In genomic region chr10:102619281-102619981, GRCh38 we compare ENCODE assay signal across 19 cellular contexts. TPM values are rescaled to one million over a fixed set of nuclear protein-coding genes. Genes with fewer than 3 reads are reported as not detected.
DNase-seq lines count a peak whose midpoint lies in the region; ATAC-seq and TF ChIP-seq lines count a peak whose summit lies in the region.
"Had no signal": no experiment of that assay in that cellular context is flagged by ENCODE, and none has a peak within 500 bp of the region (broad histone marks: within the 10 kb centered on the region; RNA-seq: fewer than 3 reads in every experiment).

No MANE protein-coding gene starts in this region.

- intact Hi-C loops in stomach (cut with DNase I; ENCODE audit: low total_unique reads): no loop called here
- intact Hi-C loops in uterus (cut with DNase I; ENCODE audit: low total_unique reads): no loop called here

- no peaks in the 10 kb centered on the region for H3K27me3 Mint-ChIP-seq in nephron (ENCODE audit: low read depth)
- H3K27me3 Mint-ChIP-seq: progenitor cell of endocrine pancreas, T-cell had no signal

- TF ChIP-seq EP300 in gastroesophageal sphincter (IDR thresholded peaks at IDR 0.05) (no peak), stomach (IDR thresholded peaks at IDR 0.05) (no peak)

- peak overlapping the region; percentile 10 for H3K9ac ChIP-seq in NT2/D1 (ENCODE audit: insufficient read length, low read depth)

- H3K4me1 ChIP-seq in NT2/D1 (ENCODE audit: insufficient read depth, insufficient read length) (peaks cover 16% of the 10 kb centered on the region), gastroesophageal sphincter (peaks cover 0 to 87% (median 59%) of the 10 kb centered on the region in 3 donors), stomach (peaks cover 40 to 66% (median 51%) of the 10 kb centered on the region in 4 donors), uterus (no peaks in the 10 kb centered on the region)

- no peaks in the 10 kb centered on the region for H3K9me3 Mint-ChIP-seq in nephron
- H3K9me3 Mint-ChIP-seq: T-cell had no signal

- H3K36me3 ChIP-seq in NT2/D1 (ENCODE audit: insufficient read depth, insufficient read length, low read length) (peaks cover 34% of the 10 kb centered on the region), gastroesophageal sphincter (peaks cover 0 to 31% of the 10 kb centered on the region in 2 donors), stomach (peaks cover 12 to 46% (median 40%) of the 10 kb centered on the region in 4 donors), uterus (no peaks in the 10 kb centered on the region)

- ATAC-seq in gastroesophageal sphincter: no peak
- no peak for ATAC-seq in HG03159 (IDR thresholded peaks at IDR 0.05; ENCODE audit: unreplicated experiment)
- ATAC-seq in HG03196 (IDR thresholded peaks at IDR 0.05; ENCODE audit: unreplicated experiment): no peak
- ATAC-seq: activated CD4-positive, CD25-positive, alpha-beta regulatory T cell treated with anti-CD3 and anti-CD28 coated beads, Interleukin-2, amount 50 U/mL, for 24 hours; T-cell had no signal

- no peak for TF ChIP-seq POLR2A in gastroesophageal sphincter (IDR thresholded peaks at IDR 0.05)
- no peak for TF ChIP-seq POLR2A in stomach (IDR thresholded peaks at IDR 0.05)
- no peak for TF ChIP-seq POLR2A in uterus (IDR thresholded peaks at IDR 0.05)

- H3K27me3 ChIP-seq in NT2/D1 (ENCODE audit: insufficient read depth, insufficient read length) (no peaks in the 10 kb centered on the region), gastroesophageal sphincter (no peaks in the 10 kb centered on the region), stomach (no peaks in the 10 kb centered on the region), uterus (no peaks in the 10 kb centered on the region)
- H3K27me3 ChIP-seq: adrenal gland had no signal

- peaks cover 61% of the 10 kb centered on the region for H3K4me1 Mint-ChIP-seq in nephron

- H3K27ac ChIP-seq in gastroesophageal sphincter (peak overlapping the region in 3 of 4 donors; percentile 28 to 70 (median 68)), stomach (peak overlapping the region in 3 of 5 donors; percentile 38 to 69 (median 68)), uterus (peak overlapping the region in 1 of 2 donors; percentile 22)

- WGBS in gastroesophageal sphincter (ENCODE audit: low coverage in 1 of 2), 2 donors: 55% methylated on average over 2 of the region's 14 CpGs; no CpG with 5 or more reads in 1 of the 2 donors
- 64 to 77% (median 68%) methylated on average over 11 to 14 of the region's 14 CpGs for WGBS in stomach, 5 donors

- 0 out of 2 replicates have a peak, but pooled peaks cover 7% of the 10 kb centered on the region for H3K9me3 ChIP-seq in NT2/D1 (ENCODE audit: insufficient read depth, low read length)
- H3K9me3 ChIP-seq in gastroesophageal sphincter: no peaks in the 10 kb centered on the region
- no peaks in the 10 kb centered on the region for H3K9me3 ChIP-seq in stomach
- H3K9me3 ChIP-seq in uterus: no peaks in the 10 kb centered on the region
- H3K9me3 ChIP-seq: adrenal gland had no signal

- peak overlapping the region; percentile 96 to 99 (median 98) for H3K27ac Mint-ChIP-seq in nephron
- H3K27ac Mint-ChIP-seq: T-cell had no signal

- H3K36me3 Mint-ChIP-seq in nephron (ENCODE audit: low read depth): peaks cover 38% of the 10 kb centered on the region

- TF ChIP-seq CTCF in gastroesophageal sphincter (IDR thresholded peaks at IDR 0.05) (peak in 1 of 4 experiments; percentile 4), nephron (IDR thresholded peaks at IDR 0.05; ENCODE audit: unreplicated experiment in 3 of 3) (no peak), stomach (IDR thresholded peaks at IDR 0.05) (no peak), uterus (IDR thresholded peaks at IDR 0.05) (no peak)

- H3K4me3 ChIP-seq in NT2/D1 (ENCODE audit: insufficient read length, low read depth): no peak overlapping the region
- H3K4me3 ChIP-seq in gastroesophageal sphincter: no peak overlapping the region
- no peak overlapping the region for H3K4me3 ChIP-seq in stomach
- no peak overlapping the region for H3K4me3 ChIP-seq in uterus
- H3K4me3 ChIP-seq: adrenal gland had no signal

- H3K4me3 Mint-ChIP-seq in nephron: peak overlapping the region in 1 of 3 experiments; percentile 38
- H3K4me3 Mint-ChIP-seq: T-cell had no signal

- no peak for DNase-seq in NT2/D1 (ENCODE audit: low read depth, low spot score)
- DNase-seq in stomach: no peak
- DNase-seq in uterus: no peak
- no peak for DNase-seq in activated CD8-positive, alpha-beta memory T cell treated with anti-CD3 and anti-CD28 coated beads for 24 hours
- DNase-seq: activated T-cell treated with anti-CD3 and anti-CD28 coated beads for 4 hours; Calu3; GOT3; KBM-7; midbrain; NCI-H1417; stimulated activated CD4-positive, alpha-beta T cell treated with anti-CD3 and anti-CD28 coated beads, Interleukin-4, amount 100 ng/mL, for 1 hour; T-cell had no signal

RNA-seq across cellular contexts. Expression of gene TRIM8, which starts 24.8 kb away (rescaled TPM):
- total RNA-seq in gastroesophageal sphincter: 100 to 1,000 TPM in 3 of 4 donors, 10 to 100 TPM in 1; 96.7 to 171 (median 131) TPM
- 100 to 1,000 TPM in 3 of 5 donors, 10 to 100 TPM in 2; 40.0 to 253 (median 149) TPM for total RNA-seq in stomach
- polyA plus RNA-seq in stomach: 10 to 100 TPM; 45.6 to 83.2 (median 68.4) TPM
- 100 to 1,000 TPM in 2 of 4 donors, 10 to 100 TPM in 2; 71.2 to 119 (median 102) TPM for total RNA-seq in uterus
